In genomic region chr11:1038921-1039320, GRCh38 we compare ENCODE assay signal across 26 cellular contexts. TPM values are rescaled to one million over a fixed set of nuclear protein-coding genes. Genes with fewer than 3 reads are reported as not detected.
DNase-seq lines count a peak whose midpoint lies in the region; ATAC-seq, FAIRE-seq and TF ChIP-seq lines count a peak whose summit lies in the region.
"Had no signal": no experiment of that assay in that cellular context is flagged by ENCODE, and none has a peak within 500 bp of the region (broad histone marks: within the 10 kb centered on the region; RNA-seq: fewer than 3 reads in every experiment).

No MANE protein-coding gene starts in this region.

- H3K27ac ChIP-seq in GM12878 (ENCODE audit: control insufficient read depth, insufficient read depth) (no peak overlapping the region), mesenchymal stem cell (ENCODE audit: low read length, poor library complexity, severe bottlenecking) (no peak overlapping the region)
- H3K27ac ChIP-seq: 22Rv1; BLaER1 treated with 17β-estradiol and CSF1 and Interleukin-3, amounts not matched to agents 10 nM and 100 nM; RWPE1 had no signal

- FAIRE-seq in GM12878 (lab: Jason Lieb, UNC) (no peak), urothelium cell line (lab: Jason Lieb, UNC) (peak; percentile 77)
- FAIRE-seq: GM12891 had no signal

- no peaks in the 10 kb centered on the region for H3K36me3 ChIP-seq in GM12878 (ENCODE audit: control insufficient read depth in 2 of 2, insufficient read depth in 2 of 2, low read length in 1 of 2)
- H3K36me3 ChIP-seq in mesenchymal stem cell (ENCODE audit: control insufficient read depth in 1 of 2, insufficient read depth in 2 of 2, low read depth in 1 of 2, low read length in 2 of 2) = no peaks in the 10 kb centered on the region
- H3K36me3 ChIP-seq: BLaER1 treated with 17β-estradiol and CSF1 and Interleukin-3, amounts not matched to agents 10 nM and 100 nM had no signal

- peak; percentile 10 for DNase-seq in left cardiac atrium
- DNase-seq in Right ventricle myocardium superior = no peak
- no peak for DNase-seq in GM12878 (ENCODE audit: low read depth, low spot score)
- no peak for DNase-seq in mesenchymal stem cell
- no peak for DNase-seq in urothelium cell line (ENCODE audit: low spot score)
- no peak for DNase-seq in OCI-M2 (lab: John Stamatoyannopoulos, UW; ENCODE audit: unreplicated experiment)
- no peak for DNase-seq in stimulated activated CD8-positive, alpha-beta memory T cell treated with anti-CD3 and anti-CD28 coated beads, Interleukin-4, amount 100 ng/mL, for 48 hours
- DNase-seq: Caco-2, DMS 273 treated with DMSO at 0.1 percent for 48 hours, DND-41, GOT3, KBM-7, NCI-H1092, NCI-H1436, NCI-H187 treated with DMSO at 0.1 percent for 48 hours, NCI-H2107, NCI-H446 treated with DMSO at 0.1 percent for 48 hours, NCI-H526 treated with DMSO at 0.1 percent for 48 hours, SIG-M5, SK-N-SH had no signal

- no peak overlapping the region for H2BK5ac ChIP-seq in mesenchymal stem cell (ENCODE audit: low read depth, low read length, poor library complexity, severe bottlenecking)

- no peak overlapping the region for H3K18ac ChIP-seq in mesenchymal stem cell (ENCODE audit: low read depth in 1 of 2, low read length in 2 of 2)

- in situ Hi-C loops in GM12878 (cut with MboI) = no loop called here

- no peak overlapping the region for H2BK12ac ChIP-seq in mesenchymal stem cell (ENCODE audit: low read length in 2 of 2)

- peak overlapping the region; percentile 2 for H4K91ac ChIP-seq in mesenchymal stem cell (ENCODE audit: low read length)

- no peak overlapping the region for H2AFZ ChIP-seq in GM12878 (ENCODE audit: control insufficient read depth, low read depth, low read length)
- H2AFZ ChIP-seq in mesenchymal stem cell (ENCODE audit: low read depth, low read length) = peak overlapping the region; percentile 2

- no TSS peak for BruUV-seq in GM12878 (replicated peaks; lab: Mats Ljungman, UMichigan)

- H3K79me1 ChIP-seq in mesenchymal stem cell (replicated peaks; ENCODE audit: low read length, poor library complexity, severe bottlenecking) = no peaks in the 10 kb centered on the region

- TF ChIP-seq CTCF in GM12878 (IDR thresholded peaks at IDR 0.05 in 2 of 3, conservative IDR thresholded peaks at IDR 0.05 in 1 of 3; ENCODE audit: control insufficient read depth in 2 of 3, extremely low read depth in 1 of 3, insufficient read depth in 1 of 3, low read depth in 3 of 3, low read length in 3 of 3) = no peak

- no peak overlapping the region for H2BK15ac ChIP-seq in mesenchymal stem cell (ENCODE audit: low read depth, poor library complexity, severe bottlenecking)

- no peaks in the 10 kb centered on the region for H3K4me1 ChIP-seq in GM12878 (ENCODE audit: control insufficient read depth, insufficient read depth, low read length)
- peaks cover 3% of the 10 kb centered on the region for H3K4me1 ChIP-seq in mesenchymal stem cell (ENCODE audit: control insufficient read depth, insufficient read depth, low read depth, low read length)

- H3K27me3 ChIP-seq in GM12878 (replicated peaks in 1 of 2; ENCODE audit: control insufficient read depth in 2 of 2, insufficient read depth in 2 of 2, low read length in 1 of 2) (no peaks in the 10 kb centered on the region), mesenchymal stem cell (ENCODE audit: control insufficient read depth in 1 of 2, insufficient read depth in 1 of 2, low read length in 2 of 2) (peaks cover 10 to 56% of the 10 kb centered on the region in 2 experiments)
- H3K27me3 ChIP-seq: BLaER1 treated with 17β-estradiol and CSF1 and Interleukin-3, amounts not matched to agents 10 nM and 100 nM had no signal

- H3K9ac ChIP-seq in GM12878 (ENCODE audit: control insufficient read depth, insufficient read depth, low read length) (no peak overlapping the region), mesenchymal stem cell (ENCODE audit: low read length) (no peak overlapping the region)
- H3K9ac ChIP-seq: BLaER1 treated with 17β-estradiol and CSF1 and Interleukin-3, amounts not matched to agents 10 nM and 100 nM; SK-N-SH had no signal

- no peak overlapping the region for H2BK120ac ChIP-seq in mesenchymal stem cell (ENCODE audit: low read depth, low read length)

- no peak for TF ChIP-seq EP300 in GM12878 (IDR thresholded peaks at IDR 0.05; ENCODE audit: borderline replicate concordance in 1 of 2, control insufficient read depth in 1 of 2, low read depth in 2 of 2, low read length in 2 of 2)

- WGBS in GM12878 (ENCODE audit: insufficient coverage, insufficient replicate concordance, low lambda C conversion rate, missing lambda C conversion rate) = 43% methylated on average over 12 of the region's 12 CpGs
- 93% methylated on average over 12 of the region's 12 CpGs for WGBS in mesenchymal stem cell

- H3K4ac ChIP-seq in mesenchymal stem cell (ENCODE audit: low read depth in 1 of 2, low read length in 2 of 2) = no peak overlapping the region

- no peak for TF ChIP-seq RAD21 in GM12878 (IDR thresholded peaks at IDR 0.05; ENCODE audit: insufficient read depth, low read depth, low read length)

- peak overlapping the region in 1 of 2 experiments; percentile 64 for H3K14ac ChIP-seq in mesenchymal stem cell (ENCODE audit: low read length in 2 of 2)

- no peak for ATAC-seq in left cardiac atrium
- ATAC-seq in Right ventricle myocardium superior (ENCODE audit: poor library complexity) = no peak
- no peak for ATAC-seq in GM12878
- ATAC-seq in GM18858 (IDR thresholded peaks at IDR 0.05; ENCODE audit: unreplicated experiment) = no peak

- no peak overlapping the region for H4K8ac ChIP-seq in mesenchymal stem cell (ENCODE audit: low read length)

- no peaks in the 10 kb centered on the region for H3K79me2 ChIP-seq in GM12878 (ENCODE audit: control insufficient read depth, insufficient read depth, low read length)

- POLR2A ChIA-PET in GM12878 (lab: Charles Lee) = no interaction called here

- H3K9me3 ChIP-seq in GM12878 (replicated peaks; ENCODE audit: control insufficient read depth, insufficient read depth, low read length) (no peaks in the 10 kb centered on the region), mesenchymal stem cell (ENCODE audit: control insufficient read depth, low read length) (no peaks in the 10 kb centered on the region)
- H3K9me3 ChIP-seq: BLaER1 treated with 17β-estradiol and CSF1 and Interleukin-3, amounts not matched to agents 10 nM and 100 nM; Caco-2; SK-N-SH had no signal

- RAD21 ChIA-PET in GM12878 (lab: Charles Lee; ENCODE audit: unreplicated experiment) = no interaction called here

- H4K20me1 ChIP-seq in GM12878 (ENCODE audit: control insufficient read depth, insufficient read depth) = no peaks in the 10 kb centered on the region

- SMC1A ChIA-PET in GM12878 (lab: Charles Lee; ENCODE audit: uncharacterized antibody, unreplicated experiment) = no interaction called here

- intact Hi-C loops in left cardiac atrium (cut with DNase I) (no loop called here), Right ventricle myocardium superior (cut with DNase I) (no loop called here), GM12878 (cut with micrococcal nuclease; ENCODE audit: unreplicated experiment) (no loop called here)

- no peak overlapping the region for H3K23ac ChIP-seq in mesenchymal stem cell (ENCODE audit: low read length in 2 of 2)

- H3K4me3 ChIP-seq in GM12878 (no peak overlapping the region), mesenchymal stem cell (ENCODE audit: insufficient read depth in 1 of 2, low read depth in 1 of 2, low read length in 2 of 2) (peak overlapping the region in 1 of 2 experiments; percentile 22)
- H3K4me3 ChIP-seq: BLaER1 treated with 17β-estradiol and CSF1 and Interleukin-3, amounts not matched to agents 10 nM and 100 nM had no signal

- TF ChIP-seq POLR2A in GM12878 (IDR thresholded peaks at IDR 0.05; ENCODE audit: low read depth, low read length) = no peak

- no peak overlapping the region for H2AK5ac ChIP-seq in mesenchymal stem cell (ENCODE audit: low read length, severe bottlenecking)

- CTCF ChIA-PET in GM12878 (lab: Yijun Ruan, JAX) = no interaction called here

- no peak overlapping the region for H3K4me2 ChIP-seq in GM12878 (ENCODE audit: control insufficient read depth, insufficient read depth)
- no peak overlapping the region for H3K4me2 ChIP-seq in mesenchymal stem cell (ENCODE audit: low read length, poor library complexity, severe bottlenecking)
- H3K4me2 ChIP-seq: SK-N-SH had no signal

RNA-seq across cellular contexts. Expression of gene MUC6, which starts 2.4 kb away (rescaled TPM):
- total RNA-seq in left cardiac atrium = not detected
- not detected for total RNA-seq in Right ventricle myocardium superior
- not detected in 2 replicates for total RNA-seq in GM12878 (2013; cell fraction: nucleolus; rRNA removed)
- total RNA-seq in GM12878 (2014; rRNA removed) = not detected in 2 replicates
- not detected in 2 replicates for total RNA-seq in GM12878 (2014; rRNA removed; fragmentation: Illumina TruSeq; extraction: Trizol)
- total RNA-seq in GM12878 (2021) = 0.03 and 0.19 TPM in 2 replicates
- 0.20 TPM for polyA plus RNA-seq in GM12878 (2011; ENCODE audit: low read depth)
- polyA plus RNA-seq in GM12878 (2011; rRNA removed) = not detected in 2 replicates
- not detected in 2 replicates for polyA plus RNA-seq in GM12878 (2011; cell fraction: cytosol; rRNA removed)
- not detected in 2 replicates for polyA plus RNA-seq in GM12878 (2011; cell fraction: nucleus; rRNA removed)
- polyA plus RNA-seq in GM12878 (2012) = 0.13 and 0.53 TPM in 2 replicates
- not detected in 2 replicates for polyA plus RNA-seq in GM12878 (2014; fragmentation: Illumina TruSeq; extraction: Trizol)
- not detected for polyA plus RNA-seq in GM12878 (2014; fragmentation: Nextera tagmentation; extraction: Ambion mirVana)
- 0.03 TPM in 1 of 2 replicates, not detected in the other for polyA plus RNA-seq in GM12878 (2014; rRNA removed)
- polyA plus RNA-seq in GM12878 (2016; fragmentation: Nextera tagmentation; extraction: Ambion mirVana) = not detected
- polyA minus RNA-seq in GM12878 (2011; rRNA and poly(A)+ RNA removed) = not detected in 2 replicates
- polyA minus RNA-seq in GM12878 (2011; cell fraction: cytosol; rRNA and poly(A)+ RNA removed) = not detected in 2 replicates
- 0.10 TPM in 1 of 2 replicates, not detected in the other for polyA minus RNA-seq in GM12878 (2011; cell fraction: nucleus; rRNA and poly(A)+ RNA removed)
- not detected for polyA plus RNA-seq in mesenchymal stem cell (2013, experiment 1 of 2)
- not detected for polyA plus RNA-seq in mesenchymal stem cell (2013, experiment 2 of 2)
- total RNA-seq: Caco-2; CD4-positive, alpha-beta memory T cell had no signal
- polyA plus RNA-seq: SK-N-SH had no signal

RNA-seq across cellular contexts. Expression of gene MUC2, which starts 35.8 kb away (rescaled TPM):
- under 1 TPM in 1 of 2 donors, not detected in 1; 0.26 TPM for total RNA-seq in left cardiac atrium
- not detected for total RNA-seq in Right ventricle myocardium superior
- not detected in 2 replicates for total RNA-seq in GM12878 (2013; cell fraction: nucleolus; rRNA removed)
- not detected in 2 replicates for total RNA-seq in GM12878 (2014; rRNA removed)
- total RNA-seq in GM12878 (2014; rRNA removed; fragmentation: Illumina TruSeq; extraction: Trizol) = not detected in 2 replicates
- total RNA-seq in GM12878 (2021) = 0.11 and 0.23 TPM in 2 replicates
- not detected for polyA plus RNA-seq in GM12878 (2011; ENCODE audit: low read depth)
- polyA plus RNA-seq in GM12878 (2011; rRNA removed) = not detected in 2 replicates
- polyA plus RNA-seq in GM12878 (2011; cell fraction: cytosol; rRNA removed) = not detected in 2 replicates
- polyA plus RNA-seq in GM12878 (2011; cell fraction: nucleus; rRNA removed) = 0.03 TPM in 1 of 2 replicates, not detected in the other
- polyA plus RNA-seq in GM12878 (2012) = 0.01 and 0.03 TPM in 2 replicates
- polyA plus RNA-seq in GM12878 (2014; fragmentation: Illumina TruSeq; extraction: Trizol) = not detected in 2 replicates
- not detected for polyA plus RNA-seq in GM12878 (2014; fragmentation: Nextera tagmentation; extraction: Ambion mirVana)
- polyA plus RNA-seq in GM12878 (2014; rRNA removed) = not detected in 2 replicates
- polyA plus RNA-seq in GM12878 (2016; fragmentation: Nextera tagmentation; extraction: Ambion mirVana) = not detected
- polyA minus RNA-seq in GM12878 (2011; rRNA and poly(A)+ RNA removed) = not detected in 2 replicates
- polyA minus RNA-seq in GM12878 (2011; cell fraction: cytosol; rRNA and poly(A)+ RNA removed) = not detected in 2 replicates
- not detected in 2 replicates for polyA minus RNA-seq in GM12878 (2011; cell fraction: nucleus; rRNA and poly(A)+ RNA removed)
- not detected for polyA plus RNA-seq in mesenchymal stem cell (2013, experiment 1 of 2)
- not detected for polyA plus RNA-seq in mesenchymal stem cell (2013, experiment 2 of 2)
- total RNA-seq: CD4-positive, alpha-beta memory T cell had no signal
- polyA plus RNA-seq: CD4-positive, alpha-beta memory T cell; SK-N-SH had no signal
